ENCODE assay signal across 1 cellular context in the genomic region with DNA sequence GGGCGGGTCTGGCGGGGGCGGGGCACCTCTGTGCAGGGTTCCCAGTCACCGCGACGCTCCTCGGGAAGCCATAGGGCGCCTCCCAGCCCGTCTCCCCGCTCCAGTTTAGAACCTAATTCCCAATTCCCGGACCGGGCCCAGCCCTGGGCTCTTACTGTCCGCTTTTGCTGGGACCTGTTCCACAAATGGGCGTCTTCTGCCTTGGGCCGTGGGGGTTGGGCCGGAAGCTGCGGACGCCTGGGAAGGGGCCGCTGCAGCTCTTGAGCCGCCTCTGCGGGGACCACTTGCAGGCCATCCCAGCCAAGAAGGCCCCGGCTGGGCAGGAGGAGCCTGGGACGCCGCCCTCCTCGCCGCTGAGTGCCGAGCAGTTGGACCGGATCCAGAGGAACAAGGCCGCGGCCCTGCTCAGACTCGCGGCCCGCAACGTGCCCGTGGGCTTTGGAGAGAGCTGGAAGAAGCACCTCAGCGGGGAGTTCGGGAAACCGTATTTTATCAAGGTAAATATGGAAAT.
TF ChIP-seq lines count a peak whose summit lies in the region.

No MANE protein-coding gene starts in this region.

TF ChIP-seq in HepG2, 621 proteins besides CTCF, POLR2A, EP300 and RAD21 (continued from another document and continues in another):
- TF ChIP-seq NFAT5 (CRISPR knock-in tag; IDR thresholded peaks at IDR 0.05) (no peak), BCL6 (CRISPR knock-in tag; IDR thresholded peaks at IDR 0.05) (no peak), MAFK (conservative IDR thresholded peaks at IDR 0.05 in 1 of 2, IDR thresholded peaks at IDR 0.05 in 1 of 2; ENCODE audit: low read length in 2 of 2) (no peak), STAT5B (CRISPR knock-in tag; IDR thresholded peaks at IDR 0.05) (no peak), ZNF468 (CRISPR knock-in tag; IDR thresholded peaks at IDR 0.05) (no peak), ZNF3 (CRISPR knock-in tag; IDR thresholded peaks at IDR 0.05) (no peak), ADNP (CRISPR knock-in tag; IDR thresholded peaks at IDR 0.05) (no peak), RFXAP (CRISPR knock-in tag; IDR thresholded peaks at IDR 0.05; ENCODE audit: borderline replicate concordance) (no peak), TBX2 (CRISPR knock-in tag; IDR thresholded peaks at IDR 0.05; ENCODE audit: borderline replicate concordance) (no peak), AKAP8 (CRISPR knock-in tag; IDR thresholded peaks at IDR 0.05) (no peak), TARDBP (CRISPR knock-in tag; IDR thresholded peaks at IDR 0.05) (no peak), ZFY (CRISPR knock-in tag; IDR thresholded peaks at IDR 0.05) (peak; percentile 79), ZNF772 (CRISPR knock-in tag; IDR thresholded peaks at IDR 0.05) (peak; percentile 47; the same call in 1 of the 2 replicates), ZNF558 (CRISPR knock-in tag; IDR thresholded peaks at IDR 0.05; ENCODE audit: borderline replicate concordance) (no peak), ZBTB43 (CRISPR knock-in tag; conservative IDR thresholded peaks at IDR 0.05) (no peak), NPAS2 (CRISPR knock-in tag; IDR thresholded peaks at IDR 0.05; ENCODE audit: borderline replicate concordance) (no peak), ZZZ3 (CRISPR knock-in tag; IDR thresholded peaks at IDR 0.05; ENCODE audit: borderline replicate concordance) (no peak), ZNF180 (CRISPR knock-in tag; IDR thresholded peaks at IDR 0.05; ENCODE audit: borderline replicate concordance, low read depth) (no peak), ZNF512 (CRISPR knock-in tag; IDR thresholded peaks at IDR 0.05) (no peak), ZNF101 (CRISPR knock-in tag; IDR thresholded peaks at IDR 0.05; ENCODE audit: borderline replicate concordance, low read depth) (no peak), ESRRA (CRISPR knock-in tag; IDR thresholded peaks at IDR 0.05; ENCODE audit: low read depth) (no peak), PCBP1 (IDR thresholded peaks at IDR 0.05; ENCODE audit: borderline replicate concordance, low read depth, low read length) (peak; percentile 10; the same call in 1 of the 2 replicates), KMT2B (CRISPR knock-in tag; IDR thresholded peaks at IDR 0.05) (no peak), PRDM15 (CRISPR knock-in tag; IDR thresholded peaks at IDR 0.05) (no peak), ZNF678 (CRISPR knock-in tag; IDR thresholded peaks at IDR 0.05) (no peak), PPARG (CRISPR knock-in tag; conservative IDR thresholded peaks at IDR 0.05) (no peak), JDP2 (CRISPR knock-in tag; IDR thresholded peaks at IDR 0.05; ENCODE audit: borderline replicate concordance) (no peak), CBFB (CRISPR knock-in tag; IDR thresholded peaks at IDR 0.05) (no peak)
- TF ChIP-seq, protein P1, sequence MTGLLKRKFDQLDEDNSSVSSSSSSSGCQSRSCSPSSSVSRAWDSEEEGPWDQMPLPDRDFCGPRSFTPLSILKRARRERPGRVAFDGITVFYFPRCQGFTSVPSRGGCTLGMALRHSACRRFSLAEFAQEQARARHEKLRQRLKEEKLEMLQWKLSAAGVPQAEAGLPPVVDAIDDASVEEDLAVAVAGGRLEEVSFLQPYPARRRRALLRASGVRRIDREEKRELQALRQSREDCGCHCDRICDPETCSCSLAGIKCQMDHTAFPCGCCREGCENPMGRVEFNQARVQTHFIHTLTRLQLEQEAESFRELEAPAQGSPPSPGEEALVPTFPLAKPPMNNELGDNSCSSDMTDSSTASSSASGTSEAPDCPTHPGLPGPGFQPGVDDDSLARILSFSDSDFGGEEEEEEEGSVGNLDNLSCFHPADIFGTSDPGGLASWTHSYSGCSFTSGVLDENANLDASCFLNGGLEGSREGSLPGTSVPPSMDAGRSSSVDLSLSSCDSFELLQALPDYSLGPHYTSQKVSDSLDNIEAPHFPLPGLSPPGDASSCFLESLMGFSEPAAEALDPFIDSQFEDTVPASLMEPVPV (CRISPR knock-in tag; IDR thresholded peaks at IDR 0.05): peak; percentile 26
- TF ChIP-seq, protein P2, sequence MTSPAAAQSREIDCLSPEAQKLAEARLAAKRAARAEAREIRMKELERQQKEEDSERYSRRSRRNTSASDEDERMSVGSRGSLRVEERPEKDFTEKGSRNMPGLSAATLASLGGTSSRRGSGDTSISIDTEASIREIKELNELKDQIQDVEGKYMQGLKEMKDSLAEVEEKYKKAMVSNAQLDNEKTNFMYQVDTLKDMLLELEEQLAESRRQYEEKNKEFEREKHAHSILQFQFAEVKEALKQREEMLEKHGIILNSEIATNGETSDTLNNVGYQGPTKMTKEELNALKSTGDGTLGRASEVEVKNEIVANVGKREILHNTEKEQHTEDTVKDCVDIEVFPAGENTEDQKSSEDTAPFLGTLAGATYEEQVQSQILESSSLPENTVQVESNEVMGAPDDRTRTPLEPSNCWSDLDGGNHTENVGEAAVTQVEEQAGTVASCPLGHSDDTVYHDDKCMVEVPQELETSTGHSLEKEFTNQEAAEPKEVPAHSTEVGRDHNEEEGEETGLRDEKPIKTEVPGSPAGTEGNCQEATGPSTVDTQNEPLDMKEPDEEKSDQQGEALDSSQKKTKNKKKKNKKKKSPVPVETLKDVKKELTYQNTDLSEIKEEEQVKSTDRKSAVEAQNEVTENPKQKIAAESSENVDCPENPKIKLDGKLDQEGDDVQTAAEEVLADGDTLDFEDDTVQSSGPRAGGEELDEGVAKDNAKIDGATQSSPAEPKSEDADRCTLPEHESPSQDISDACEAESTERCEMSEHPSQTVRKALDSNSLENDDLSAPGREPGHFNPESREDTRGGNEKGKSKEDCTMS (CRISPR knock-in tag; conservative IDR thresholded peaks at IDR 0.05): no peak
- TF ChIP-seq, protein P3, sequence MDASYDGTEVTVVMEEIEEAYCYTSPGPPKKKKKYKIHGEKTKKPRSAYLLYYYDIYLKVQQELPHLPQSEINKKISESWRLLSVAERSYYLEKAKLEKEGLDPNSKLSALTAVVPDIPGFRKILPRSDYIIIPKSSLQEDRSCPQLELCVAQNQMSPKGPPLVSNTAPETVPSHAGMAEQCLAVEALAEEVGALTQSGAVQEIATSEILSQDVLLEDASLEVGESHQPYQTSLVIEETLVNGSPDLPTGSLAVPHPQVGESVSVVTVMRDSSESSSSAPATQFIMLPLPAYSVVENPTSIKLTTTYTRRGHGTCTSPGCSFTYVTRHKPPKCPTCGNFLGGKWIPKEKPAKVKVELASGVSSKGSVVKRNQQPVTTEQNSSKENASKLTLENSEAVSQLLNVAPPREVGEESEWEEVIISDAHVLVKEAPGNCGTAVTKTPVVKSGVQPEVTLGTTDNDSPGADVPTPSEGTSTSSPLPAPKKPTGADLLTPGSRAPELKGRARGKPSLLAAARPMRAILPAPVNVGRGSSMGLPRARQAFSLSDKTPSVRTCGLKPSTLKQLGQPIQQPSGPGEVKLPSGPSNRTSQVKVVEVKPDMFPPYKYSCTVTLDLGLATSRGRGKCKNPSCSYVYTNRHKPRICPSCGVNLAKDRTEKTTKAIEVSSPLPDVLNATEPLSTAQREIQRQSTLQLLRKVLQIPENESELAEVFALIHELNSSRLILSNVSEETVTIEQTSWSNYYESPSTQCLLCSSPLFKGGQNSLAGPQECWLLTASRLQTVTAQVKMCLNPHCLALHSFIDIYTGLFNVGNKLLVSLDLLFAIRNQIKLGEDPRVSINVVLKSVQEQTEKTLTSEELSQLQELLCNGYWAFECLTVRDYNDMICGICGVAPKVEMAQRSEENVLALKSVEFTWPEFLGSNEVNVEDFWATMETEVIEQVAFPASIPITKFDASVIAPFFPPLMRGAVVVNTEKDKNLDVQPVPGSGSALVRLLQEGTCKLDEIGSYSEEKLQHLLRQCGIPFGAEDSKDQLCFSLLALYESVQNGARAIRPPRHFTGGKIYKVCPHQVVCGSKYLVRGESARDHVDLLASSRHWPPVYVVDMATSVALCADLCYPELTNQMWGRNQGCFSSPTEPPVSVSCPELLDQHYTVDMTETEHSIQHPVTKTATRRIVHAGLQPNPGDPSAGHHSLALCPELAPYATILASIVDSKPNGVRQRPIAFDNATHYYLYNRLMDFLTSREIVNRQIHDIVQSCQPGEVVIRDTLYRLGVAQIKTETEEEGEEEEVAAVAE (CRISPR knock-in tag; IDR thresholded peaks at IDR 0.05; ENCODE audit: borderline replicate concordance): no peak
- TF ChIP-seq, protein P4, sequence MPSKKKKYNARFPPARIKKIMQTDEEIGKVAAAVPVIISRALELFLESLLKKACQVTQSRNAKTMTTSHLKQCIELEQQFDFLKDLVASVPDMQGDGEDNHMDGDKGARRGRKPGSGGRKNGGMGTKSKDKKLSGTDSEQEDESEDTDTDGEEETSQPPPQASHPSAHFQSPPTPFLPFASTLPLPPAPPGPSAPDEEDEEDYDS (CRISPR knock-in tag; IDR thresholded peaks at IDR 0.05): no peak
- TF ChIP-seq, protein P5, sequence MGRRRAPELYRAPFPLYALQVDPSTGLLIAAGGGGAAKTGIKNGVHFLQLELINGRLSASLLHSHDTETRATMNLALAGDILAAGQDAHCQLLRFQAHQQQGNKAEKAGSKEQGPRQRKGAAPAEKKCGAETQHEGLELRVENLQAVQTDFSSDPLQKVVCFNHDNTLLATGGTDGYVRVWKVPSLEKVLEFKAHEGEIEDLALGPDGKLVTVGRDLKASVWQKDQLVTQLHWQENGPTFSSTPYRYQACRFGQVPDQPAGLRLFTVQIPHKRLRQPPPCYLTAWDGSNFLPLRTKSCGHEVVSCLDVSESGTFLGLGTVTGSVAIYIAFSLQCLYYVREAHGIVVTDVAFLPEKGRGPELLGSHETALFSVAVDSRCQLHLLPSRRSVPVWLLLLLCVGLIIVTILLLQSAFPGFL (CRISPR knock-in tag; IDR thresholded peaks at IDR 0.05): no peak
